ENCODE assay signal across 7 cellular contexts in genomic region chr20:5569021-5569420, GRCh38. TPM values are rescaled to one million over a fixed set of nuclear protein-coding genes. Genes with fewer than 3 reads are reported as not detected.
DNase-seq lines count a peak whose midpoint lies in the region; ATAC-seq and TF ChIP-seq lines count a peak whose summit lies in the region.

No MANE protein-coding gene starts in this region.

- peaks cover 7% of the 10 kb centered on the region for H3K36me3 Mint-ChIP-seq in activated naive CD8-positive, alpha-beta T cell

- no peaks in the 10 kb centered on the region for H3K27me3 Mint-ChIP-seq in activated naive CD8-positive, alpha-beta T cell

- CTCF ChIA-PET in Panc1 (lab: Charles Lee) = interaction anchor here (1.7 kb wide), 1 partner anchor 220 kb away, joined by 3 read pairs; no protein-coding TSS in a partner anchor

- in situ Hi-C loops in Panc1 (cut with HindIII; ENCODE audit: low pct_unique_long_range_greater_than_20kb, low sequenced_read_pairs) = no loop called here

- H3K27ac ChIP-seq in Panc1 (ENCODE audit: low read length) = no peak overlapping the region
- H3K27ac ChIP-seq in left ventricle myocardium inferior (replicated peaks) = no peak overlapping the region
- H3K27ac ChIP-seq in smooth muscle cell (ENCODE audit: low read depth) = no peak overlapping the region

- no peaks in the 10 kb centered on the region for H3F3A ChIP-seq in smooth muscle cell (ENCODE audit: low read depth)

- no TSS peak for BruUV-seq in Panc1 (replicated peaks; lab: Mats Ljungman, UMichigan)

- H3K4me1 Mint-ChIP-seq in activated naive CD8-positive, alpha-beta T cell (ENCODE audit: low read depth) = peaks cover 24% of the 10 kb centered on the region

- ATAC-seq in Panc1 (peak; percentile 92), GM18519 (IDR thresholded peaks at IDR 0.05; ENCODE audit: low FRiP score, unreplicated experiment) (no peak)

- no peak overlapping the region for H3K4me3 ChIP-seq in Panc1 (ENCODE audit: low read depth in 2 of 2, low read length in 2 of 2)
- no peak overlapping the region for H3K4me3 ChIP-seq in left ventricle myocardium inferior
- no peak overlapping the region for H3K4me3 ChIP-seq in smooth muscle cell

- TF ChIP-seq CTCF in Panc1 (IDR thresholded peaks at IDR 0.05) (peak; percentile 68; the same call in 1 of the 2 replicates), left ventricle myocardium inferior (IDR thresholded peaks at IDR 0.05; ENCODE audit: borderline replicate concordance) (peak; percentile 63), smooth muscle cell (IDR thresholded peaks at IDR 0.05; ENCODE audit: borderline replicate concordance, insufficient read depth, poor library complexity, severe bottlenecking) (peak; percentile 46)

- peak overlapping the region; percentile 17 for H3K4me3 Mint-ChIP-seq in activated naive CD8-positive, alpha-beta T cell

- peaks cover 16% of the 10 kb centered on the region for H3K36me3 ChIP-seq in Panc1 (ENCODE audit: control insufficient read depth, insufficient read depth, low read length)
- peaks cover 86% of the 10 kb centered on the region for H3K36me3 ChIP-seq in left ventricle myocardium inferior
- peaks cover 8% of the 10 kb centered on the region for H3K36me3 ChIP-seq in smooth muscle cell (ENCODE audit: low read depth)

- intact Hi-C loops in Panc1 (cut with micrococcal nuclease; ENCODE audit: unreplicated experiment) (loop anchor here (2.0 kb wide), 1 partner anchor 220 kb away; no protein-coding TSS in a partner anchor), left ventricle myocardium inferior (cut with micrococcal nuclease) (loop anchor here (5.0 kb wide), 1 partner anchor 218 kb away; no protein-coding TSS in a partner anchor)

- H3K27me3 ChIP-seq in Panc1 (ENCODE audit: control insufficient read depth, insufficient read depth, low read length) (no peaks in the 10 kb centered on the region), left ventricle myocardium inferior (ENCODE audit: low read depth) (no peaks in the 10 kb centered on the region), smooth muscle cell (ENCODE audit: low read depth) (no peaks in the 10 kb centered on the region)

- no peak overlapping the region for H2AFZ ChIP-seq in smooth muscle cell (ENCODE audit: low read depth)

- H3K4me2 ChIP-seq in smooth muscle cell = no peak overlapping the region

- H3K79me2 ChIP-seq in smooth muscle cell (ENCODE audit: low read depth) = no peaks in the 10 kb centered on the region

- 82% methylated on average over 3 of the region's 3 CpGs for WGBS in smooth muscle cell (ENCODE audit: low lambda C conversion rate)

- no peaks in the 10 kb centered on the region for H4K20me1 ChIP-seq in smooth muscle cell (ENCODE audit: low read depth)

- DNase-seq in GM03348 (ENCODE audit: low spot score) (peak; percentile 22), HuH-7 (ENCODE audit: low spot score) (peak; percentile 45), Panc1 (ENCODE audit: low read depth, low spot score) (peak; percentile 22), left ventricle myocardium inferior (no peak), smooth muscle cell (lab: John Stamatoyannopoulos, UW; ENCODE audit: unreplicated experiment) (no peak)

- H3K4me1 ChIP-seq in Panc1 (ENCODE audit: control insufficient read depth, insufficient read depth, low read length) = no peaks in the 10 kb centered on the region
- peaks cover 9% of the 10 kb centered on the region for H3K4me1 ChIP-seq in left ventricle myocardium inferior
- H3K4me1 ChIP-seq in smooth muscle cell (ENCODE audit: low read depth) = no peaks in the 10 kb centered on the region

- H3K9ac ChIP-seq in smooth muscle cell (ENCODE audit: low read depth) = no peak overlapping the region

- no peaks in the 10 kb centered on the region for H3K9me3 Mint-ChIP-seq in activated naive CD8-positive, alpha-beta T cell (ENCODE audit: low read depth)

- no peaks in the 10 kb centered on the region for H3K9me3 ChIP-seq in Panc1 (ENCODE audit: control insufficient read depth, insufficient read depth, low read depth, low read length)
- no peaks in the 10 kb centered on the region for H3K9me3 ChIP-seq in left ventricle myocardium inferior (replicated peaks)
- H3K9me3 ChIP-seq in smooth muscle cell (replicated peaks; ENCODE audit: low read depth) = no peaks in the 10 kb centered on the region

- peak overlapping the region; percentile 64 for H3K27ac Mint-ChIP-seq in activated naive CD8-positive, alpha-beta T cell

- POLR2A ChIA-PET in Panc1 (lab: Charles Lee) = interaction anchor here (0.7 kb wide), 1 partner anchor 293 kb away, joined by 5 read pairs; no protein-coding TSS in a partner anchor

RNA-seq across cellular contexts. Expression of gene GPCPD1, which starts 41.8 kb away (rescaled TPM):
- 8.8 TPM for total RNA-seq in Panc1 (2021; ENCODE audit: unreplicated experiment)
- polyA plus RNA-seq in Panc1 (2012; ENCODE audit: insufficient read length) = 3.8 TPM
- 20.5 TPM for total RNA-seq in left ventricle myocardium inferior
- total RNA-seq in smooth muscle cell = 10.0 and 18.6 TPM in 2 replicates
- polyA plus RNA-seq in smooth muscle cell = 7.6 and 9.4 TPM in 2 replicates

Comparison
In these comparisons a context has a peak if more than half of its experiments do, and no peak if none do; other contexts are left out.
1. DNase-seq: peak in GM03348 (single experiment), HuH-7 (single experiment) and Panc1 (single experiment); none in left ventricle myocardium inferior (single experiment) and smooth muscle cell (single experiment).
2. Peak in every context shown above with its lines, with median percentiles within 50 percentile points of each other: CTCF ChIP-seq.